16 cellular contexts compared by ENCODE assay signal in the genomic region with DNA sequence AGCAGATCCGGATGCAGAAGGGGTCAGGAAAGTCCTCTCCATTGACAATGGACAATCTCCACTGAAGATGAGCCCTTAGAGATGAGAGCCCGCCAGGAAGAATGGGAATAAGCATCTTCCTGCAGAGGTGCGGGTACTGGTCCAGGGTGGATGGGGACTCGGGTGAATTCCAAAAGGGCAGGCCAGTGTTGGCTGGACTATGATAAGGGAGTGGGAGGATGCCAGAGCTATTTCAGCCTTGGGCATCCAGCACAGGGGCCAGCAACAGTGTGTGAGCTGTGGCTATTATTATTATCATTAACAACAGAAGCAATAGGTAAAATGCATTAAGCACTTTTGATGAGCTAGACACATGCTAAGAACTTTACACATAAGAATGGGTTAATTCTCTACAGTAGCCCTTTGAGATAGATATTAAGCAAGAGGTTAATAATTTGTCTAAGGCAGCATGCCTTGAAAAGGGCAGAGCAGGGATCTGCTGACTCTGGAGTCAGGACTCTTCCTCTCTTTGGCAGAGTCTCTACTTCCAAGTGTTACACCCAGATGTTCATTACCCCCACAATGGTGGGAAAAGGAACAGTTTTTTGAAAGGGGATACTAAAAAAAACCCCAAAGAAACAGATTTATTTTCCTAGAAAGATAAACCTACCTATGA. TPM values are rescaled to one million over a fixed set of nuclear protein-coding genes. Genes with fewer than 3 reads are reported as not detected.
DNase-seq lines count a peak whose midpoint lies in the region; ATAC-seq and TF ChIP-seq lines count a peak whose summit lies in the region.
"Had no signal": no experiment of that assay in that cellular context is flagged by ENCODE, and none has a peak within 500 bp of the region (broad histone marks: within the 10 kb centered on the region; RNA-seq: fewer than 3 reads in every experiment).

No MANE protein-coding gene starts in this region.

- ATAC-seq in Right ventricle myocardium superior (ENCODE audit: poor library complexity) = peak; percentile 81
- ATAC-seq: GM12878, GM23338 had no signal

- H3K9me3 ChIP-seq in right atrium auricular region = no peaks in the 10 kb centered on the region
- H3K9me3 ChIP-seq: BLaER1 treated with 17β-estradiol and CSF1 and Interleukin-3, amounts not matched to agents 10 nM and 100 nM had no signal

- no peaks in the 10 kb centered on the region for H3K36me3 ChIP-seq in right atrium auricular region
- H3K36me3 ChIP-seq: BLaER1 treated with 17β-estradiol and CSF1 and Interleukin-3, amounts not matched to agents 10 nM and 100 nM had no signal

- POLR2A ChIA-PET in RWPE1 (lab: Yijun Ruan, JAX; ENCODE audit: low non-redundant PET) = no interaction called here

- CTCF ChIA-PET in RWPE1 (lab: Yijun Ruan, JAX) = no interaction called here

- no peaks in the 10 kb centered on the region for H3K27me3 ChIP-seq in right atrium auricular region
- H3K27me3 ChIP-seq: BLaER1 treated with 17β-estradiol and CSF1 and Interleukin-3, amounts not matched to agents 10 nM and 100 nM had no signal

- no peak for DNase-seq in Right ventricle myocardium superior
- no peak for DNase-seq in right atrium auricular region (ENCODE audit: low spot score)
- DNase-seq in epithelial cell of proximal tubule (ENCODE audit: low read depth) = peak; percentile 10
- DNase-seq in kidney tubule cell (ENCODE audit: low spot score) = peak; percentile 15
- DNase-seq in renal cortical epithelial cell (ENCODE audit: low read depth) = peak; percentile 51
- no peak for DNase-seq in NCI-H1092 (lab: John Stamatoyannopoulos, UW)
- DNase-seq in GM10266 (ENCODE audit: extremely low spot score) = no peak
- no peak for DNase-seq in RWPE1 (ENCODE audit: low spot score)
- DNase-seq: 8988T; Calu3; CD4-positive, CD25-positive, alpha-beta regulatory T cell; DMS 273 treated with DMSO at 0.1 percent for 48 hours; H9 had no signal

- H3K4me3 ChIP-seq in right atrium auricular region (no peak overlapping the region), epithelial cell of proximal tubule (ENCODE audit: low read depth, low read length) (no peak overlapping the region)
- H3K4me3 ChIP-seq: BLaER1 treated with 17β-estradiol and CSF1 and Interleukin-3, amounts not matched to agents 10 nM and 100 nM; GM12878; GM23338 had no signal

- no peaks in the 10 kb centered on the region for H3K4me1 ChIP-seq in right atrium auricular region
- H3K4me1 ChIP-seq: BLaER1 treated with 17β-estradiol and CSF1 and Interleukin-3, amounts not matched to agents 10 nM and 100 nM had no signal

- TF ChIP-seq CTCF in right atrium auricular region (IDR thresholded peaks at IDR 0.05) = no peak
- TF ChIP-seq CTCF in epithelial cell of proximal tubule (conservative IDR thresholded peaks at IDR 0.05; ENCODE audit: low read depth, low read length) = no peak
- TF ChIP-seq CTCF in GM10266 (IDR thresholded peaks at IDR 0.05; ENCODE audit: control insufficient read depth, insufficient read depth, low read depth, missing control alignments) = no peak
- no peak for TF ChIP-seq CTCF in RWPE1 (conservative IDR thresholded peaks at IDR 0.05; ENCODE audit: low read depth)

- intact Hi-C loops in Right ventricle myocardium superior (cut with DNase I) = no loop called here

- H3K27ac ChIP-seq in right atrium auricular region (no peak overlapping the region), RWPE1 (no peak overlapping the region)
- H3K27ac ChIP-seq: BLaER1 treated with 17β-estradiol and CSF1 and Interleukin-3, amounts not matched to agents 10 nM and 100 nM had no signal

RNA-seq across cellular contexts. Expression of a gene that starts 55.2 kb away (rescaled TPM):
- total RNA-seq in Right ventricle myocardium superior (14.4 TPM), right atrium auricular region (10 to 100 TPM in 1 of 2 donors, 1 to 10 TPM in 1; 7.6 to 19.7 TPM), epithelial cell of proximal tubule (11.6 and 22.2 TPM in 2 replicates), renal cortical epithelial cell (11.6 and 130 TPM in 2 replicates)

Comparison
In these comparisons a context has a peak if more than half of its experiments do, and no peak if none do; other contexts are left out.
1. DNase-seq: peak in epithelial cell of proximal tubule (single experiment), kidney tubule cell (single experiment) and renal cortical epithelial cell (single experiment); none in Right ventricle myocardium superior (single experiment), right atrium auricular region (single experiment), NCI-H1092 (single experiment), GM10266 (single experiment) and RWPE1 (single experiment).